In genomic region chr20:4813839-4814695, GRCh38 we compare ENCODE assay signal across 8 cellular contexts. TPM values are rescaled to one million over a fixed set of nuclear protein-coding genes. Genes with fewer than 3 reads are reported as not detected.
DNase-seq lines count a peak whose midpoint lies in the region; ATAC-seq and TF ChIP-seq lines count a peak whose summit lies in the region.

No MANE protein-coding gene starts in this region.

- POLR2A ChIA-PET in activated CD4-positive, alpha-beta memory T cell treated with anti-CD3 and anti-CD28 coated beads for 36 hours (lab: Charles Lee) = interaction anchor here (0.7 to 3.4 kb wide), 11 partner anchors 15 to 305 kb away, joined by 3 to 16 read pairs (median 5); partner anchors contain the start of gene PCNA

- H3K36me3 ChIP-seq in BLaER1 = peaks cover 29% of the 10 kb centered on the region
- no peaks in the 10 kb centered on the region for H3K36me3 ChIP-seq in left ventricle myocardium inferior

- peak; percentile 74 for DNase-seq in activated CD4-positive, alpha-beta memory T cell treated with anti-CD3 and anti-CD28 coated beads for 36 hours
- DNase-seq in left ventricle myocardium inferior (no peak), SHP77 treated with DMSO at 0.1 percent for 48 hours (lab: John Stamatoyannopoulos, UW) (no peak), cortex of kidney (lab: John Stamatoyannopoulos, UW) (no peak)
- DNase-seq in stimulated activated effector memory CD8-positive, alpha-beta T cell treated with anti-CD3 and anti-CD28 coated beads, Interleukin-12 subunit alpha, Interleukin-12 subunit beta, amount 100 ng/mL, for 72 hours (ENCODE audit: low spot score in 2 of 2) = peak in 1 of 2 donors; percentile 55

- H3K27me3 Mint-ChIP-seq in activated CD4-positive, alpha-beta memory T cell treated with anti-CD3 and anti-CD28 coated beads for 36 hours = no peaks in the 10 kb centered on the region

- H3K4me3 ChIP-seq in BLaER1 (peak overlapping the region; percentile 60), left ventricle myocardium inferior (peak overlapping the region; percentile 46)

- H3K4me3 Mint-ChIP-seq in activated CD4-positive, alpha-beta memory T cell treated with anti-CD3 and anti-CD28 coated beads for 36 hours = peak overlapping the region; percentile 90
- H3K4me3 Mint-ChIP-seq in stimulated activated effector memory CD8-positive, alpha-beta T cell treated with anti-CD3 and anti-CD28 coated beads, Interleukin-12 subunit alpha, Interleukin-12 subunit beta, amount 100 ng/mL, for 72 hours = peak overlapping the region; percentile 95

- H4K20me1 ChIP-seq in BLaER1 = peaks cover 51% of the 10 kb centered on the region

- H3K9ac ChIP-seq in BLaER1 = peak overlapping the region; percentile 77

- H3K4me1 Mint-ChIP-seq in activated CD4-positive, alpha-beta memory T cell treated with anti-CD3 and anti-CD28 coated beads for 36 hours (ENCODE audit: low read depth) = peaks cover 74% of the 10 kb centered on the region
- H3K4me1 Mint-ChIP-seq in stimulated activated effector memory CD8-positive, alpha-beta T cell treated with anti-CD3 and anti-CD28 coated beads, Interleukin-12 subunit alpha, Interleukin-12 subunit beta, amount 100 ng/mL, for 72 hours = peaks cover 76% of the 10 kb centered on the region

- peak overlapping the region; percentile 97 for H3K4me2 ChIP-seq in BLaER1

- H3K27ac ChIP-seq in BLaER1 = peak overlapping the region; percentile 95
- H3K27ac ChIP-seq in left ventricle myocardium inferior (replicated peaks) = peak overlapping the region; percentile 69

- H3K9me3 ChIP-seq in BLaER1 (0 out of 2 replicates have a peak, but pooled peaks cover 4% of the 10 kb centered on the region), left ventricle myocardium inferior (replicated peaks) (no peaks in the 10 kb centered on the region)

- TF ChIP-seq CTCF in left ventricle myocardium inferior (IDR thresholded peaks at IDR 0.05; ENCODE audit: borderline replicate concordance) = no peak

- H3K36me3 Mint-ChIP-seq in activated CD4-positive, alpha-beta memory T cell treated with anti-CD3 and anti-CD28 coated beads for 36 hours = peaks cover 35% of the 10 kb centered on the region
- H3K36me3 Mint-ChIP-seq in stimulated activated effector memory CD8-positive, alpha-beta T cell treated with anti-CD3 and anti-CD28 coated beads, Interleukin-12 subunit alpha, Interleukin-12 subunit beta, amount 100 ng/mL, for 72 hours = peaks cover 66% of the 10 kb centered on the region

- peaks cover 86% of the 10 kb centered on the region for H3K4me1 ChIP-seq in BLaER1
- H3K4me1 ChIP-seq in left ventricle myocardium inferior = peaks cover 25% of the 10 kb centered on the region

- intact Hi-C loops in activated CD4-positive, alpha-beta memory T cell treated with anti-CD3 and anti-CD28 coated beads for 36 hours (cut with micrococcal nuclease) = loop anchor here (1.0 to 5.0 kb wide), 5 partner anchors 19 to 313 kb away; partner anchors contain the start of genes CDS2 and SLC23A2
- intact Hi-C loops in left ventricle myocardium inferior (cut with micrococcal nuclease) = no loop called here

- CTCF ChIA-PET in activated CD4-positive, alpha-beta memory T cell treated with anti-CD3 and anti-CD28 coated beads for 36 hours (lab: Charles Lee) = interaction anchor here (0.7 to 2.1 kb wide), 8 partner anchors 19 to 1046 kb away, joined by 3 to 7 read pairs (median 4); partner anchors contain the start of genes ADISSP and CDS2

- H3K27me3 ChIP-seq in BLaER1 (no peaks in the 10 kb centered on the region), left ventricle myocardium inferior (ENCODE audit: low read depth) (peaks cover 18% of the 10 kb centered on the region)

- ATAC-seq in GM19395 (IDR thresholded peaks at IDR 0.05; ENCODE audit: unreplicated experiment) = peak; percentile 53
- peak; percentile 38 for ATAC-seq in HG03442 (IDR thresholded peaks at IDR 0.05; ENCODE audit: unreplicated experiment)
- ATAC-seq in stimulated activated effector memory CD8-positive, alpha-beta T cell treated with anti-CD3 and anti-CD28 coated beads, Interleukin-12 subunit alpha, Interleukin-12 subunit beta, amount 100 ng/mL, for 72 hours = peak; percentile 82

- peak overlapping the region; percentile 99 for H3K27ac Mint-ChIP-seq in activated CD4-positive, alpha-beta memory T cell treated with anti-CD3 and anti-CD28 coated beads for 36 hours
- H3K27ac Mint-ChIP-seq in stimulated activated effector memory CD8-positive, alpha-beta T cell treated with anti-CD3 and anti-CD28 coated beads, Interleukin-12 subunit alpha, Interleukin-12 subunit beta, amount 100 ng/mL, for 72 hours = peak overlapping the region; percentile 100

- no peaks in the 10 kb centered on the region for H3K9me3 Mint-ChIP-seq in activated CD4-positive, alpha-beta memory T cell treated with anti-CD3 and anti-CD28 coated beads for 36 hours
- no peaks in the 10 kb centered on the region for H3K9me3 Mint-ChIP-seq in stimulated activated effector memory CD8-positive, alpha-beta T cell treated with anti-CD3 and anti-CD28 coated beads, Interleukin-12 subunit alpha, Interleukin-12 subunit beta, amount 100 ng/mL, for 72 hours

RNA-seq across cellular contexts. Expression of gene RASSF2, which starts 9.3 kb away (rescaled TPM):
- total RNA-seq in activated CD4-positive, alpha-beta memory T cell treated with anti-CD3 and anti-CD28 coated beads for 36 hours = 10 to 100 TPM; 44.6 to 46.1 TPM
- total RNA-seq in left ventricle myocardium inferior = 3.0 TPM

Comparison
In these comparisons a context has a peak if more than half of its experiments do, and no peak if none do; other contexts are left out.
1. RNA of gene RASSF2, which starts 9.3 kb away (total RNA-seq): 44.6 to 46.1 TPM in activated CD4-positive, alpha-beta memory T cell treated with anti-CD3 and anti-CD28 coated beads for 36 hours; 3.0 TPM in left ventricle myocardium inferior (single experiment); every median in the first group is over 10 times any median in the second.
2. Peak in every context shown above with its lines, with median percentiles within 50 percentile points of each other: ATAC-seq.